10 cellular contexts compared by ENCODE assay signal in the genomic region with DNA sequence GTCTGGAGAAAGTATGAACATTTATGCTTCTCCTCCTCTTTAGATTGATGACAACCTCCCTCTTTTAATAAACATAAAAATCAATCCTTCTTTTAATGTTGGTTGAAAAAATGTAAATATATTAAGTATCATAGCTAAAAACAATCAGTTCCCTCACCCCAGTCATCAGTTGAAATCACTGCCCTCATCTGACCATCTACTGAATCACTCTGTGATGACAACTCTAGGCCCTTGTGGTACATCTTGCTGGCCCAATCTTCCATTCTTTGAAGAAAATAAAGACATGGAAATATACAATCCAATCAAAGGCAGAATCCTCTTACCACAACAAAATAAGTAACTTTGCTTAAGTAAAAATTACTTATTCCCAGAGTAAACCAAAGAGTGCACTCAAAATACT.
"Had no signal": no experiment of that assay in that cellular context is flagged by ENCODE, and none has a peak within 500 bp of the region (broad histone marks: within the 10 kb centered on the region; RNA-seq: fewer than 3 reads in every experiment).

No MANE protein-coding gene starts in this region.

- H3K4me3 ChIP-seq: esophagus squamous epithelium, gastroesophageal sphincter, smooth muscle cell had no signal

- H3K27ac ChIP-seq: esophagus squamous epithelium, gastroesophageal sphincter, neutrophil had no signal

- H3K9me3 ChIP-seq: esophagus squamous epithelium, gastroesophageal sphincter, neutrophil had no signal

- ATAC-seq: gastroesophageal sphincter; naive thymus-derived CD8-positive, alpha-beta T cell; right cardiac atrium had no signal

- H3K4me3 Mint-ChIP-seq: naive thymus-derived CD8-positive, alpha-beta T cell had no signal

- H3K27me3 Mint-ChIP-seq: naive thymus-derived CD8-positive, alpha-beta T cell had no signal

- DNase-seq: activated effector memory CD4-positive, alpha-beta T cell treated with anti-CD3 and anti-CD28 coated beads, Interleukin-2, amount 50 U/mL, for 16 hours; anterior cingulate cortex; esophagus squamous epithelium; kidney glomerular epithelial cell; naive thymus-derived CD8-positive, alpha-beta T cell; right cardiac atrium; trophoblast cell had no signal

- H3K27me3 ChIP-seq: esophagus squamous epithelium, gastroesophageal sphincter, neutrophil had no signal

- H3K4me2 ChIP-seq: smooth muscle cell had no signal
